In the genomic region with DNA sequence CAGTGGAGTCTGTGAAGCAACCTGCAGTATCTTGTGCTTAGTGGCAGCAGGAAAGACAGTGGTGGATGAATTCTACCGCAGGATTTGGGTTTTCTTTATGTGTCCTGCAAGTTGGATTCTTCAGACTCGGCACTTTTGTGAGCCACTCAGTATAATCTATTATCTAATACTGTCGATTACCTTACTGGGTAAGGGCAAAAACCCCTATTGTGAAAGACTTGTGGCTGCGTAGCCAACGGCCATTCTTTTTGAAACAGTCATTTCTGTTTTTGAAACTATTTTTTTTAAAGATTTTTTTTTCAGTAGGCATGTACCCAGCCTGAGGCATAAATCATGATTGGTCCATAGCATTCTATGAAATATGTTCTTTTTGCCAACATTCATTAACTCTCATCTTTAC, we compare ENCODE assay signal across 1 cellular context.
TF ChIP-seq lines count a peak whose summit lies in the region.

No MANE protein-coding gene starts in this region.

TF ChIP-seq in HepG2, 621 proteins besides CTCF, POLR2A, EP300 and RAD21:
- TF ChIP-seq KDM2A (CRISPR knock-in tag; IDR thresholded peaks at IDR 0.05; ENCODE audit: borderline replicate concordance, low read depth) (no peak), XRCC5 (optimal IDR thresholded peaks at IDR 0.05; ENCODE audit: low read length) (no peak), ELF3 (CRISPR knock-in tag; IDR thresholded peaks at IDR 0.05) (0 out of 2 replicates have a peak, but pooled peaks have one; percentile 0), CEBPB (IDR thresholded peaks at IDR 0.05; ENCODE audit: borderline replicate concordance, low read depth, low read length) (peak; percentile 54), ZBTB40 (IDR thresholded peaks at IDR 0.05) (no peak), ZBTB40 (CRISPR knock-in tag; IDR thresholded peaks at IDR 0.05) (no peak)
